ENCODE assay signal across 1 cellular context in the genomic region with DNA sequence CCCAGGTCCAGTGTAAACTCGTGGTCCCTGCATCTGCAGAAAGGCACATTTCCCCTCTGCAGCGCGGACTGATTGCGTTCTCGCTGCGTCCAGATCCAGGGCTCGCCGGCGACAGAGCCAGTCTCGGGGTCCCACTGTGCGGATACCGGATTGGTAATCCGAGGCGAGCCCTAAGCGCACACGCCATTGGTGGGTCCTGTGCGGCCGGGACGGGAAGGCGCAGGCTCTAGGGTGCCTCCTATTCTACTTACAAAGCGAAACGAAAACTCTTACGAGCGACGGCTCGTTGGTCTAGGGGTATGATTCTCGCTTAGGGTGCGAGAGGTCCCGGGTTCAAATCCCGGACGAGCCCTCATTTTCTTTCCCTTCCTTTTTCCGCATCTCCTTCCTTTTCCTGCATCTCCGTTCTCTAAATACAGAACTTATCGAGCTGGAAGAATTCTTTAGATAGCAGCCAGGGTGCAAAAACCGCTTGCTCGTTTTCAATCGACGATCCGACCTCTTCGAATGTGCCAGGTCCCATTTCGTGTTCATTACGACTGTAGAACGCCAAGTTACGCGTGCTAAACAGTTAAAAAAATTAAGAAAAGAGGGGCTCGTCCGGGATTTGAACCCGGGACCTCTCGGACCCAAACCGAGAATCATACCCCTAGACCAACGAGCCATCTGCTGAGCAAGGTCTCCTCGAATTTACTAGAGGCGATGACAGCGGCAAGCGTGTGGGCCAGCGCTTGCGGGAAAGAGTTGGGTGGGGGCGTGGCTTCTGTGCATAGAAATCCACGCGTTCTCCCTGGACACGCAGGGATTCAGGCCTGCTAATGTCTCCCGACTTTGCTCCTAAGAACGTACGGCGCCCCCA.
TF ChIP-seq lines count a peak whose summit lies in the region.

No MANE protein-coding gene starts in this region.

TF ChIP-seq in K562, 482 proteins besides CTCF, POLR2A, EP300 and RAD21 (continued from another document and continues in another):
- TF ChIP-seq, protein P1, sequence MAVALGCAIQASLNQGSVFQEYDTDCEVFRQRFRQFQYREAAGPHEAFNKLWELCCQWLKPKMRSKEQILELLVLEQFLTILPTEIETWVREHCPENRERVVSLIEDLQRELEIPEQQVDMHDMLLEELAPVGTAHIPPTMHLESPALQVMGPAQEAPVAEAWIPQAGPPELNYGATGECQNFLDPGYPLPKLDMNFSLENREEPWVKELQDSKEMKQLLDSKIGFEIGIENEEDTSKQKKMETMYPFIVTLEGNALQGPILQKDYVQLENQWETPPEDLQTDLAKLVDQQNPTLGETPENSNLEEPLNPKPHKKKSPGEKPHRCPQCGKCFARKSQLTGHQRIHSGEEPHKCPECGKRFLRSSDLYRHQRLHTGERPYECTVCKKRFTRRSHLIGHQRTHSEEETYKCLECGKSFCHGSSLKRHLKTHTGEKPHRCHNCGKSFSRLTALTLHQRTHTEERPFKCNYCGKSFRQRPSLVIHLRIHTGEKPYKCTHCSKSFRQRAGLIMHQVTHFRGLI (CRISPR knock-in tag; IDR thresholded peaks at IDR 0.05) = no peak
- TF ChIP-seq ZNF175 (CRISPR knock-in tag; IDR thresholded peaks at IDR 0.05; ENCODE audit: low read depth) = peak; percentile 64; the same call in 1 of the 2 replicates
- TF ChIP-seq SMARCE1 (IDR thresholded peaks at IDR 0.05) = no peak
- TF ChIP-seq, protein P2, sequence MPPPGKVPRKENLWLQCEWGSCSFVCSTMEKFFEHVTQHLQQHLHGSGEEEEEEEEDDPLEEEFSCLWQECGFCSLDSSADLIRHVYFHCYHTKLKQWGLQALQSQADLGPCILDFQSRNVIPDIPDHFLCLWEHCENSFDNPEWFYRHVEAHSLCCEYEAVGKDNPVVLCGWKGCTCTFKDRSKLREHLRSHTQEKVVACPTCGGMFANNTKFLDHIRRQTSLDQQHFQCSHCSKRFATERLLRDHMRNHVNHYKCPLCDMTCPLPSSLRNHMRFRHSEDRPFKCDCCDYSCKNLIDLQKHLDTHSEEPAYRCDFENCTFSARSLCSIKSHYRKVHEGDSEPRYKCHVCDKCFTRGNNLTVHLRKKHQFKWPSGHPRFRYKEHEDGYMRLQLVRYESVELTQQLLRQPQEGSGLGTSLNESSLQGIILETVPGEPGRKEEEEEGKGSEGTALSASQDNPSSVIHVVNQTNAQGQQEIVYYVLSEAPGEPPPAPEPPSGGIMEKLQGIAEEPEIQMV (tag; conservative IDR thresholded peaks at IDR 0.05; ENCODE audit: low read depth) = no peak
- 0 out of 2 replicates have a peak, but pooled peaks have one; percentile 60 for TF ChIP-seq HDAC2 (IDR thresholded peaks at IDR 0.05)
- TF ChIP-seq NR3C1 (CRISPR knock-in tag; IDR thresholded peaks at IDR 0.05) = no peak
- TF ChIP-seq, protein P3, sequence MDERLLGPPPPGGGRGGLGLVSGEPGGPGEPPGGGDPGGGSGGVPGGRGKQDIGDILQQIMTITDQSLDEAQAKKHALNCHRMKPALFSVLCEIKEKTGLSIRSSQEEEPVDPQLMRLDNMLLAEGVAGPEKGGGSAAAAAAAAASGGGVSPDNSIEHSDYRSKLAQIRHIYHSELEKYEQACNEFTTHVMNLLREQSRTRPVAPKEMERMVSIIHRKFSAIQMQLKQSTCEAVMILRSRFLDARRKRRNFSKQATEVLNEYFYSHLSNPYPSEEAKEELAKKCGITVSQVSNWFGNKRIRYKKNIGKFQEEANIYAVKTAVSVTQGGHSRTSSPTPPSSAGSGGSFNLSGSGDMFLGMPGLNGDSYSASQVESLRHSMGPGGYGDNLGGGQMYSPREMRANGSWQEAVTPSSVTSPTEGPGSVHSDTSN (CRISPR knock-in tag; IDR thresholded peaks at IDR 0.05; ENCODE audit: low read depth) = no peak
- TF ChIP-seq, protein P3 (tag; conservative IDR thresholded peaks at IDR 0.05; ENCODE audit: low read depth) = no peak
- TF ChIP-seq TCF7 (IDR thresholded peaks at IDR 0.05; ENCODE audit: borderline replicate concordance) = 0 out of 2 replicates have a peak, but pooled peaks have one; percentile 32
- peak in 1 of 2 experiments; percentile 74; a peak in 1 of 4 replicates for TF ChIP-seq NONO (IDR thresholded peaks at IDR 0.05; ENCODE audit: low read depth in 2 of 2, low read length in 1 of 2)
- TF ChIP-seq, protein P4, sequence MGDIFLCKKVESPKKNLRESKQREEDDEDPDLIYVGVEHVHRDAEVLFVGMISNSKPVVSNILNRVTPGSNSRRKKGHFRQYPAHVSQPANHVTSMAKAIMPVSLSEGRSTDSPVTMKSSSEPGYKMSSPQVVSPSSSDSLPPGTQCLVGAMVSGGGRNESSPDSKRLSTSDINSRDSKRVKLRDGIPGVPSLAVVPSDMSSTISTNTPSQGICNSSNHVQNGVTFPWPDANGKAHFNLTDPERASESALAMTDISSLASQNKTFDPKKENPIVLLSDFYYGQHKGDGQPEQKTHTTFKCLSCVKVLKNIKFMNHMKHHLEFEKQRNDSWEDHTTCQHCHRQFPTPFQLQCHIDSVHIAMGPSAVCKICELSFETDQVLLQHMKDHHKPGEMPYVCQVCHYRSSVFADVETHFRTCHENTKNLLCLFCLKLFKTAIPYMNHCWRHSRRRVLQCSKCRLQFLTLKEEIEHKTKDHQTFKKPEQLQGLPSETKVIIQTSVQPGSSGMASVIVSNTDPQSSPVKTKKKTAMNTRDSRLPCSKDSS (IDR thresholded peaks at IDR 0.05; ENCODE audit: low read depth, partially characterized antibody) = no peak
- TF ChIP-seq, protein P5, sequence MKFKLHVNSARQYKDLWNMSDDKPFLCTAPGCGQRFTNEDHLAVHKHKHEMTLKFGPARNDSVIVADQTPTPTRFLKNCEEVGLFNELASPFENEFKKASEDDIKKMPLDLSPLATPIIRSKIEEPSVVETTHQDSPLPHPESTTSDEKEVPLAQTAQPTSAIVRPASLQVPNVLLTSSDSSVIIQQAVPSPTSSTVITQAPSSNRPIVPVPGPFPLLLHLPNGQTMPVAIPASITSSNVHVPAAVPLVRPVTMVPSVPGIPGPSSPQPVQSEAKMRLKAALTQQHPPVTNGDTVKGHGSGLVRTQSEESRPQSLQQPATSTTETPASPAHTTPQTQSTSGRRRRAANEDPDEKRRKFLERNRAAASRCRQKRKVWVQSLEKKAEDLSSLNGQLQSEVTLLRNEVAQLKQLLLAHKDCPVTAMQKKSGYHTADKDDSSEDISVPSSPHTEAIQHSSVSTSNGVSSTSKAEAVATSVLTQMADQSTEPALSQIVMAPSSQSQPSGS (CRISPR knock-in tag; IDR thresholded peaks at IDR 0.05) = no peak
- TF ChIP-seq SLC30A9 (CRISPR knock-in tag; IDR thresholded peaks at IDR 0.05) = no peak
- no peak; the same call in 1 of the 2 replicates for TF ChIP-seq ZNF12 (CRISPR knock-in tag; IDR thresholded peaks at IDR 0.05)
- no peak for TF ChIP-seq MECOM (CRISPR knock-in tag; IDR thresholded peaks at IDR 0.05)
- peak; percentile 89; the same call in 1 of the 2 replicates for TF ChIP-seq EP400 (IDR thresholded peaks at IDR 0.05)
- TF ChIP-seq, protein P6, sequence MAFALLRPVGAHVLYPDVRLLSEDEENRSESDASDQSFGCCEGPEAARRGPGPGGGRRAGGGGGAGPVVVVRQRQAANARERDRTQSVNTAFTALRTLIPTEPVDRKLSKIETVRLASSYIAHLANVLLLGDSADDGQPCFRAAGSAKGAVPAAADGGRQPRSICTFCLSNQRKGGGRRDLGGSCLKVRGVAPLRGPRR (CRISPR knock-in tag; IDR thresholded peaks at IDR 0.05) = no peak
- no peak for TF ChIP-seq FOXM1 (IDR thresholded peaks at IDR 0.05; ENCODE audit: low read depth)
- no peak for TF ChIP-seq FOXM1 (CRISPR knock-in tag; IDR thresholded peaks at IDR 0.05; ENCODE audit: low read depth)
- TF ChIP-seq, protein P7, sequence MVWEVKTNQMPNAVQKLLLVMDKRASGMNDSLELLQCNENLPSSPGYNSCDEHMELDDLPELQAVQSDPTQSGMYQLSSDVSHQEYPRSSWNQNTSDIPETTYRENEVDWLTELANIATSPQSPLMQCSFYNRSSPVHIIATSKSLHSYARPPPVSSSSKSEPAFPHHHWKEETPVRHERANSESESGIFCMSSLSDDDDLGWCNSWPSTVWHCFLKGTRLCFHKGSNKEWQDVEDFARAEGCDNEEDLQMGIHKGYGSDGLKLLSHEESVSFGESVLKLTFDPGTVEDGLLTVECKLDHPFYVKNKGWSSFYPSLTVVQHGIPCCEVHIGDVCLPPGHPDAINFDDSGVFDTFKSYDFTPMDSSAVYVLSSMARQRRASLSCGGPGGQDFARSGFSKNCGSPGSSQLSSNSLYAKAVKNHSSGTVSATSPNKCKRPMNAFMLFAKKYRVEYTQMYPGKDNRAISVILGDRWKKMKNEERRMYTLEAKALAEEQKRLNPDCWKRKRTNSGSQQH (CRISPR knock-in tag; IDR thresholded peaks at IDR 0.05) = no peak
- peak in 1 of 2 experiments; percentile 92; a peak in 3 of 4 replicates for TF ChIP-seq ARNT (IDR thresholded peaks at IDR 0.05)
- TF ChIP-seq FOXK2 (conservative IDR thresholded peaks at IDR 0.05 in 1 of 2, IDR thresholded peaks at IDR 0.05 in 1 of 2; ENCODE audit: low read depth in 2 of 2) = peak; percentile 46 to 54; a peak in 2 of 4 replicates
- peak; percentile 51 for TF ChIP-seq ATF7 (IDR thresholded peaks at IDR 0.05)
- TF ChIP-seq ZZZ3 (IDR thresholded peaks at IDR 0.05) = no peak
- no peak for TF ChIP-seq SMAD3 (CRISPR knock-in tag; conservative IDR thresholded peaks at IDR 0.05)
- TF ChIP-seq ADNP (tag; IDR thresholded peaks at IDR 0.05) = peak; percentile 92
- TF ChIP-seq TRIM28 (IDR thresholded peaks at IDR 0.05) = no peak
- TF ChIP-seq, protein P8, sequence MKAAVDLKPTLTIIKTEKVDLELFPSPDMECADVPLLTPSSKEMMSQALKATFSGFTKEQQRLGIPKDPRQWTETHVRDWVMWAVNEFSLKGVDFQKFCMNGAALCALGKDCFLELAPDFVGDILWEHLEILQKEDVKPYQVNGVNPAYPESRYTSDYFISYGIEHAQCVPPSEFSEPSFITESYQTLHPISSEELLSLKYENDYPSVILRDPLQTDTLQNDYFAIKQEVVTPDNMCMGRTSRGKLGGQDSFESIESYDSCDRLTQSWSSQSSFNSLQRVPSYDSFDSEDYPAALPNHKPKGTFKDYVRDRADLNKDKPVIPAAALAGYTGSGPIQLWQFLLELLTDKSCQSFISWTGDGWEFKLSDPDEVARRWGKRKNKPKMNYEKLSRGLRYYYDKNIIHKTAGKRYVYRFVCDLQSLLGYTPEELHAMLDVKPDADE (conservative IDR thresholded peaks at IDR 0.05; ENCODE audit: control insufficient read depth, low read depth, low read length) = peak; percentile 89
- TF ChIP-seq, protein P9, sequence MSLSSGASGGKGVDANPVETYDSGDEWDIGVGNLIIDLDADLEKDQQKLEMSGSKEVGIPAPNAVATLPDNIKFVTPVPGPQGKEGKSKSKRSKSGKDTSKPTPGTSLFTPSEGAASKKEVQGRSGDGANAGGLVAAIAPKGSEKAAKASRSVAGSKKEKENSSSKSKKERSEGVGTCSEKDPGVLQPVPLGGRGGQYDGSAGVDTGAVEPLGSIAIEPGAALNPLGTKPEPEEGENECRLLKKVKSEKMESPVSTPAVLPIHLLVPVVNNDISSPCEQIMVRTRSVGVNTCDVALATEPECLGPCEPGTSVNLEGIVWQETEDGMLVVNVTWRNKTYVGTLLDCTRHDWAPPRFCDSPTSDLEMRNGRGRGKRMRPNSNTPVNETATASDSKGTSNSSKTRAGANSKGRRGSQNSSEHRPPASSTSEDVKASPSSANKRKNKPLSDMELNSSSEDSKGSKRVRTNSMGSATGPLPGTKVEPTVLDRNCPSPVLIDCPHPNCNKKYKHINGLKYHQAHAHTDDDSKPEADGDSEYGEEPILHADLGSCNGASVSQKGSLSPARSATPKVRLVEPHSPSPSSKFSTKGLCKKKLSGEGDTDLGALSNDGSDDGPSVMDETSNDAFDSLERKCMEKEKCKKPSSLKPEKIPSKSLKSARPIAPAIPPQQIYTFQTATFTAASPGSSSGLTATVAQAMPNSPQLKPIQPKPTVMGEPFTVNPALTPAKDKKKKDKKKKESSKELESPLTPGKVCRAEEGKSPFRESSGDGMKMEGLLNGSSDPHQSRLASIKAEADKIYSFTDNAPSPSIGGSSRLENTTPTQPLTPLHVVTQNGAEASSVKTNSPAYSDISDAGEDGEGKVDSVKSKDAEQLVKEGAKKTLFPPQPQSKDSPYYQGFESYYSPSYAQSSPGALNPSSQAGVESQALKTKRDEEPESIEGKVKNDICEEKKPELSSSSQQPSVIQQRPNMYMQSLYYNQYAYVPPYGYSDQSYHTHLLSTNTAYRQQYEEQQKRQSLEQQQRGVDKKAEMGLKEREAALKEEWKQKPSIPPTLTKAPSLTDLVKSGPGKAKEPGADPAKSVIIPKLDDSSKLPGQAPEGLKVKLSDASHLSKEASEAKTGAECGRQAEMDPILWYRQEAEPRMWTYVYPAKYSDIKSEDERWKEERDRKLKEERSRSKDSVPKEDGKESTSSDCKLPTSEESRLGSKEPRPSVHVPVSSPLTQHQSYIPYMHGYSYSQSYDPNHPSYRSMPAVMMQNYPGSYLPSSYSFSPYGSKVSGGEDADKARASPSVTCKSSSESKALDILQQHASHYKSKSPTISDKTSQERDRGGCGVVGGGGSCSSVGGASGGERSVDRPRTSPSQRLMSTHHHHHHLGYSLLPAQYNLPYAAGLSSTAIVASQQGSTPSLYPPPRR (CRISPR knock-in tag; IDR thresholded peaks at IDR 0.05; ENCODE audit: borderline replicate concordance) = no peak
- TF ChIP-seq C11orf30 (IDR thresholded peaks at IDR 0.05; ENCODE audit: low read depth) = peak; percentile 71
- no peak for TF ChIP-seq HDAC3 (IDR thresholded peaks at IDR 0.05; ENCODE audit: borderline replicate concordance, partially characterized antibody)
- TF ChIP-seq HCFC1 (IDR thresholded peaks at IDR 0.05; ENCODE audit: low read depth, low read length) = peak; percentile 59
- no peak for TF ChIP-seq RFX1 (IDR thresholded peaks at IDR 0.05)
- no peak for TF ChIP-seq ZNF717 (CRISPR knock-in tag; IDR thresholded peaks at IDR 0.05)
- TF ChIP-seq JUN (IDR thresholded peaks at IDR 0.05; ENCODE audit: borderline replicate concordance, low read depth, low read length) = peak; percentile 12; the same call in 1 of the 2 replicates
- no peak for TF ChIP-seq JUN (CRISPR knock-in tag; IDR thresholded peaks at IDR 0.05; ENCODE audit: borderline replicate concordance)
- TF ChIP-seq DPF2 (IDR thresholded peaks at IDR 0.05) = no peak; the same call in 1 of the 2 replicates
- no peak for TF ChIP-seq ZFPM2 (CRISPR knock-in tag; IDR thresholded peaks at IDR 0.05)
- no peak for TF ChIP-seq FOXP1 (CRISPR knock-in tag; IDR thresholded peaks at IDR 0.05)
- TF ChIP-seq NFE2 (IDR thresholded peaks at IDR 0.05; ENCODE audit: low read depth) = no peak
- TF ChIP-seq, protein P10, sequence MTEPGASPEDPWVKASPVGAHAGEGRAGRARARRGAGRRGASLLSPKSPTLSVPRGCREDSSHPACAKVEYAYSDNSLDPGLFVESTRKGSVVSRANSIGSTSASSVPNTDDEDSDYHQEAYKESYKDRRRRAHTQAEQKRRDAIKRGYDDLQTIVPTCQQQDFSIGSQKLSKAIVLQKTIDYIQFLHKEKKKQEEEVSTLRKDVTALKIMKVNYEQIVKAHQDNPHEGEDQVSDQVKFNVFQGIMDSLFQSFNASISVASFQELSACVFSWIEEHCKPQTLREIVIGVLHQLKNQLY (CRISPR knock-in tag; conservative IDR thresholded peaks at IDR 0.05) = no peak
- TF ChIP-seq EWSR1 (IDR thresholded peaks at IDR 0.05; ENCODE audit: borderline replicate concordance, low read depth, partially characterized antibody) = no peak
- TF ChIP-seq CSDE1 (IDR thresholded peaks at IDR 0.05) = peak in 1 of 2 experiments; percentile 89; a peak in 2 of 4 replicates
